2 cellular contexts compared by ENCODE assay signal in genomic region chr2:218400167-218400929, GRCh38.
A peak's percentile ranks its signal among the peaks of the same experiment; 100 is the strongest.
TF ChIP-seq lines count a peak whose summit lies in the region.

No MANE protein-coding gene starts in this region.

TF ChIP-seq in HEK293T, 16 proteins besides CTCF, POLR2A, EP300 and RAD21:
- TF ChIP-seq L3MBTL2 (conservative IDR thresholded peaks at IDR 0.05) = peak; percentile 29; the same call in 1 of the 2 replicates
- no peak for TF ChIP-seq SP1 (IDR thresholded peaks at IDR 0.05)

TF ChIP-seq in endothelial cell of umbilical vein, 7 proteins besides CTCF, POLR2A, EP300 and RAD21:
- TF ChIP-seq EZH2 (IDR thresholded peaks at IDR 0.05; ENCODE audit: borderline replicate concordance, low read depth, low read length, severe bottlenecking) (no peak), POLR2AphosphoS5 (IDR thresholded peaks at IDR 0.05; ENCODE audit: insufficient read depth, low read depth, low read length) (no peak), MAX (IDR thresholded peaks at IDR 0.05; ENCODE audit: insufficient read depth, insufficient read length) (no peak), FOS (IDR thresholded peaks at IDR 0.05; ENCODE audit: borderline replicate concordance, insufficient read depth, low read length) (no peak)
